In genomic region chr10:128029731-128030369, GRCh38 we compare ENCODE assay signal across 1 cellular context.
TF ChIP-seq lines count a peak whose summit lies in the region.

No MANE protein-coding gene starts in this region.

TF ChIP-seq in K562, 482 proteins besides CTCF, POLR2A, EP300 and RAD21 (continued from another document):
- TF ChIP-seq IRF9 (tag; IDR thresholded peaks at IDR 0.05) (no peak), ZNF316 (IDR thresholded peaks at IDR 0.05) (peak; percentile 57), ETS2 (tag; IDR thresholded peaks at IDR 0.05; ENCODE audit: borderline replicate concordance, poor library complexity, severe bottlenecking) (no peak), ARNT (IDR thresholded peaks at IDR 0.05) (no peak), MAFF (IDR thresholded peaks at IDR 0.05; ENCODE audit: low read length) (peak; percentile 6; the same call in 1 of the 2 replicates)
